8 cellular contexts compared by ENCODE assay signal in the genomic region with DNA sequence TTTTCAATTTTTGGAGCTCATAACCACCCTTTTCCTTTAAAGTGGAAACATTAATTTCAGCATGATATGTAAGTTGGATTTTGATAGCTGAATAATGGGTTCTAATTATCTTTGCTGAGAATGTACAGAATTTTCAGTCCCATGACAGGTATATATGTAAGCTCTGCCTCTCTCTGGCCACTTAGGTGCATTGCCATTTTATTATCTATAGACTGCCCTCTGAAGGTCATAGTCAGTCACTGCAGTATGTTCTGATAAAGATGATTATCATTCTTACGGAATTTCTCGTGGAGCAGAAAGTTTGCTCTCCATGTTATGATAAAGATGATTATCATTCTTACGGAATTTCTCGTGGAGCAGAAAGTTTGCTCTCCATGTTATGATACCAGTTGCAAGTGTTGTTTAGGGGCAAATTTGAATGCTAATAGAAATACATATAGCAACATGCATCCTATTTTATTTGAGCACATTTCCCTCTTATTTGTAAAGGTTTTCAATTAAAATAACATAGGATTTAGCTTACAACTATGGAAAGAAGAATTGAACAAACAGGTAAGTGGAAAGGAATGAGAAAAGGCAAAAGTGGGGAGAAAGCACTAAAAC. TPM values are rescaled to one million over a fixed set of nuclear protein-coding genes. Genes with fewer than 3 reads are reported as not detected.
DNase-seq lines count a peak whose midpoint lies in the region; ATAC-seq and TF ChIP-seq lines count a peak whose summit lies in the region.

No MANE protein-coding gene starts in this region.

- no peaks in the 10 kb centered on the region for H3K9me3 ChIP-seq in adrenal gland (replicated peaks in 1 of 3)

- TF ChIP-seq POLR2A in adrenal gland (IDR thresholded peaks at IDR 0.05) = no peak

- no peaks in the 10 kb centered on the region for H3K4me1 ChIP-seq in adrenal gland (replicated peaks in 1 of 2)

- intact Hi-C loops in adrenal gland (cut with DNase I) (no loop called here), left colon (cut with DNase I, micrococcal nuclease) (no loop called here)

- ATAC-seq in GM19043 (IDR thresholded peaks at IDR 0.05; ENCODE audit: low read depth, unreplicated experiment) = peak; percentile 99
- peak; percentile 99 for ATAC-seq in HG03066 (IDR thresholded peaks at IDR 0.05; ENCODE audit: low read depth, unreplicated experiment)
- peak; percentile 92 for ATAC-seq in left colon

- DNase-seq in DMS153 treated with DMSO at 0.1 percent for 48 hours (lab: John Stamatoyannopoulos, UW; ENCODE audit: unreplicated experiment) (peak; percentile 46), NCI-H2171 treated with DMSO at 0.1 percent for 48 hours (lab: John Stamatoyannopoulos, UW) (peak; percentile 62), adrenal gland (peak in 3 of 7 donors; percentile 12 to 31 (median 21)), left colon (no peak)
- no peak for DNase-seq in activated effector memory CD4-positive, alpha-beta T cell treated with anti-CD3 and anti-CD28 coated beads, Interleukin-2, amount 50 U/mL, for 16 hours
- DNase-seq in activated CD4-positive, CD25-positive, alpha-beta regulatory T cell treated with anti-CD3 and anti-CD28 coated beads, Interleukin-2, amount 50 U/mL, for 72 hours = no peak

- WGBS in adrenal gland, 4 donors = 8 to 33% (median 14%) methylated on average over 2 to 4 of the region's 4 CpGs

- H3K4me3 ChIP-seq in adrenal gland = no peak overlapping the region

- TF ChIP-seq CTCF in adrenal gland (IDR thresholded peaks at IDR 0.05) = peak; percentile 50 to 66 (median 60)

- peaks cover 5% of the 10 kb centered on the region for H3K27me3 ChIP-seq in adrenal gland

- no peak overlapping the region for H3K27ac ChIP-seq in adrenal gland

- no peaks in the 10 kb centered on the region for H3K36me3 ChIP-seq in adrenal gland (replicated peaks in 1 of 2)

RNA-seq across cellular contexts. Expression of gene AFP, which starts 10.4 kb away (rescaled TPM):
- total RNA-seq in adrenal gland = 1 to 10 TPM in 3 of 8 donors, not detected in 5; 1.0 to 1.5 (median 1.1) TPM
- polyA plus RNA-seq in adrenal gland = 1 to 10 TPM in 1 of 3 donors, under 1 TPM in 2; 0.16 to 2.3 (median 0.40) TPM
- not detected for total RNA-seq in left colon

RNA-seq across cellular contexts. Expression of gene AFM, which starts 35.1 kb away (rescaled TPM):
- total RNA-seq in adrenal gland (not detected), left colon (not detected)
- not detected for polyA plus RNA-seq in adrenal gland

RNA-seq across cellular contexts. Expression of gene ALB, which starts 42.4 kb away (rescaled TPM):
- total RNA-seq in adrenal gland (10 to 100 TPM in 2 of 8 donors, 1 to 10 TPM in 2, under 1 TPM in 1, not detected in 3; 0.61 to 38.5 (median 5.3) TPM), left colon (not detected)
- 10 to 100 TPM in 1 of 3 donors, 1 to 10 TPM in 2; 3.0 to 15.9 (median 5.6) TPM for polyA plus RNA-seq in adrenal gland

Comparison
In these comparisons a context has a peak if more than half of its experiments do, and no peak if none do; other contexts are left out.
1. DNase-seq: peak in DMS153 treated with DMSO at 0.1 percent for 48 hours (single experiment) and NCI-H2171 treated with DMSO at 0.1 percent for 48 hours (single experiment); none in left colon (0 of 2), activated effector memory CD4-positive, alpha-beta T cell treated with anti-CD3 and anti-CD28 coated beads, Interleukin-2, amount 50 U/mL, for 16 hours (single experiment) and activated CD4-positive, CD25-positive, alpha-beta regulatory T cell treated with anti-CD3 and anti-CD28 coated beads, Interleukin-2, amount 50 U/mL, for 72 hours (single experiment).
2. Peak in every context shown above with its lines, with median percentiles within 50 percentile points of each other: ATAC-seq.